In genomic region chr12:24285413-24285812, GRCh38 we compare ENCODE assay signal across 30 cellular contexts.
"Had no signal": no experiment of that assay in that cellular context is flagged by ENCODE, and none has a peak within 500 bp of the region (broad histone marks: within the 10 kb centered on the region; RNA-seq: fewer than 3 reads in every experiment).

No MANE protein-coding gene starts in this region.

- FAIRE-seq: islet of Langerhans had no signal

- H3K36me3 ChIP-seq: left lung, lower lobe of right lung, neural progenitor cell, ovary, right atrium auricular region, right lobe of liver, stomach, thyroid gland, transverse colon, upper lobe of left lung, vagina had no signal

- H3K4me3 ChIP-seq: left lung, lower lobe of right lung, neural progenitor cell, ovary, right atrium auricular region, right lobe of liver, skin epidermis, stomach, testis, thyroid gland, transverse colon, upper lobe of left lung, vagina had no signal

- H3K9me3 Mint-ChIP-seq: mesothelial cell of epicardium; naive B cell; natural killer cell; nephron progenitor cell; stimulated activated naive B cell treated with anti-CD40 and anti-IgM and Interleukin-4, amounts not matched to agents 10 μg/mL and 1 μg/mL and 100 μg/mL, for 72 hours had no signal

- H3K36me3 Mint-ChIP-seq: immature natural killer cell; mesothelial cell of epicardium; naive B cell; natural killer cell; stimulated activated naive B cell treated with anti-CD40 and anti-IgM and Interleukin-4, amounts not matched to agents 10 μg/mL and 1 μg/mL and 100 μg/mL, for 72 hours had no signal

- H3K4me1 Mint-ChIP-seq: immature natural killer cell; mesothelial cell of epicardium; naive B cell; natural killer cell; stimulated activated naive B cell treated with anti-CD40 and anti-IgM and Interleukin-4, amounts not matched to agents 10 μg/mL and 1 μg/mL and 100 μg/mL, for 72 hours had no signal

- H3K4me2 ChIP-seq: neural progenitor cell had no signal

- H3K4me1 ChIP-seq: lower lobe of right lung, right atrium auricular region, right lobe of liver, testis, thyroid gland, transverse colon, upper lobe of left lung, vagina had no signal

- H2AFZ ChIP-seq: neural progenitor cell had no signal

- H3K27ac ChIP-seq: left lung, lower lobe of right lung, neural progenitor cell, ovary, right atrium auricular region, right lobe of liver, skin epidermis, stomach, testis, thyroid gland, transverse colon, upper lobe of left lung, vagina had no signal

- H3K4me3 Mint-ChIP-seq: immature natural killer cell; mesothelial cell of epicardium; naive B cell; natural killer cell; nephron progenitor cell; neural progenitor cell; stimulated activated naive B cell treated with anti-CD40 and anti-IgM and Interleukin-4, amounts not matched to agents 10 μg/mL and 1 μg/mL and 100 μg/mL, for 72 hours had no signal

- H3K27ac Mint-ChIP-seq: immature natural killer cell; mesothelial cell of epicardium; naive B cell; natural killer cell; nephron progenitor cell; progenitor cell of endocrine pancreas; stimulated activated naive B cell treated with anti-CD40 and anti-IgM and Interleukin-4, amounts not matched to agents 10 μg/mL and 1 μg/mL and 100 μg/mL, for 72 hours had no signal

- H3K27me3 Mint-ChIP-seq: naive B cell; progenitor cell of endocrine pancreas; stimulated activated naive B cell treated with anti-CD40 and anti-IgM and Interleukin-4, amounts not matched to agents 10 μg/mL and 1 μg/mL and 100 μg/mL, for 72 hours had no signal

- H3K9me3 ChIP-seq: left lung, lower lobe of right lung, ovary, right atrium auricular region, right lobe of liver, stomach, testis, thyroid gland, transverse colon, upper lobe of left lung, vagina had no signal

- H3K27me3 ChIP-seq: left lung, neural progenitor cell, ovary, right atrium auricular region, right lobe of liver, stomach, testis, thyroid gland, transverse colon, upper lobe of left lung, vagina had no signal

- ATAC-seq: left colon; left lung; lower lobe of right lung; natural killer cell; right lobe of liver; stimulated activated naive B cell treated with anti-CD40 and anti-IgM and Interleukin-4, amounts not matched to agents 10 μg/mL and 1 μg/mL and 100 μg/mL, for 72 hours; stimulated activated naive CD8-positive, alpha-beta T cell treated with anti-CD3 and anti-CD28 coated beads, Interleukin-15, Interleukin-2, amounts not matched to agents 100 U/mL and 50 U/mL, for 24 hours had no signal

- DNase-seq: immature natural killer cell; kidney; left colon; left lung; lower lobe of right lung; mammary epithelial cell; mesendoderm; naive B cell; natural killer cell; nephron progenitor cell; ovary; right lobe of liver; stimulated activated CD4-positive, alpha-beta T cell treated with anti-CD3 and anti-CD28 coated beads, Interleukin-12 subunit alpha, Interleukin-12 subunit beta, amount 100 ng/mL, for 4 hours; stimulated activated CD4-positive, alpha-beta T cell treated with anti-CD3 and anti-CD28 coated beads, Interleukin-15, amount 100 ng/mL, for 24 hours; stimulated activated CD4-positive, alpha-beta T cell treated with anti-CD3 and anti-CD28 coated beads, Interleukin-2, amount 100 ng/mL, for 24 hours; stimulated activated CD4-positive, alpha-beta T cell treated with anti-CD3 and anti-CD28 coated beads, Interleukin-4, amount 100 ng/mL, for 1 hour; stimulated activated naive B cell treated with anti-CD40 and anti-IgM and Interleukin-4, amounts not matched to agents 10 μg/mL and 1 μg/mL and 100 μg/mL, for 72 hours; stimulated activated naive CD8-positive, alpha-beta T cell treated with anti-CD3 and anti-CD28 coated beads, Interleukin-15, Interleukin-2, amounts not matched to agents 100 U/mL and 50 U/mL, for 24 hours; stomach; testis; thyroid gland; transverse colon; upper lobe of left lung had no signal

- H3K9ac ChIP-seq: neural progenitor cell had no signal
